ENCODE assay signal across 21 cellular contexts in the genomic region with DNA sequence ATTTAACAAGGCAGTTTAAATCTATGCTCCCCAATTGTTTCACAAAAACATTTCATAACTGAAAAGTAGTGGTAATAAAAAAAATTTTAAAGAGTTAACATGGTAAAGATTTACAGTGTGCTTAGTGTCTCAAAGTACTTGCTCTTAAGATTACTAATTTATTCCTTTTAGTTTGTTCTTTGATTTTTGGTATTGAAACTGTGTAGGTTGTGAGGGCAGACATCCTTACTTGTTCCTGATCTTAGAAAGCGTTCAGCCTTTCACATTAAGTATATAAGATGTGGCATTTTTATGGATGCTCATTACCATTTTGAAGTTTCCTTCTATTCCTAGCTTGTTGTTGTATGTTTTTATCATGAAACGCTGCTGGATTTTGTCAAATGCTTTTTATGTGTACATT.
"Had no signal": no experiment of that assay in that cellular context is flagged by ENCODE, and none has a peak within 500 bp of the region (broad histone marks: within the 10 kb centered on the region; RNA-seq: fewer than 3 reads in every experiment).

No MANE protein-coding gene starts in this region.

- H3K9me3 Mint-ChIP-seq: activated CD4-positive, alpha-beta memory T cell treated with anti-CD3 and anti-CD28 coated beads, Interleukin-2, amount 10 ng/mL, durations not matched to agents 7 days and 5 days; central memory CD8-positive, alpha-beta T cell; natural killer cell; T-helper 2 cell treated with Interferon-gamma antibody and Interleukin-4, amounts not matched to agents 5 μg/mL and 100 μg/mL, for 36 hours had no signal

- H3K27ac ChIP-seq: breast epithelium, coronary artery, esophagus squamous epithelium, gastrocnemius medialis, upper lobe of left lung, WERI-Rb-1 had no signal

- H3K36me3 ChIP-seq: breast epithelium, gastrocnemius medialis, WERI-Rb-1 had no signal

- H3K9me3 ChIP-seq: breast epithelium, esophagus squamous epithelium, gastrocnemius medialis, upper lobe of left lung had no signal

- H3K27me3 Mint-ChIP-seq: activated CD4-positive, alpha-beta memory T cell treated with anti-CD3 and anti-CD28 coated beads, Interleukin-2, amount 10 ng/mL, durations not matched to agents 7 days and 5 days; activated naive CD8-positive, alpha-beta T cell; central memory CD8-positive, alpha-beta T cell had no signal

- H3K4me3 ChIP-seq: breast epithelium, coronary artery, esophagus squamous epithelium, gastrocnemius medialis, upper lobe of left lung had no signal

- DNase-seq: activated CD4-positive, alpha-beta memory T cell treated with anti-CD3 and anti-CD28 coated beads, Interleukin-2, amount 10 ng/mL, durations not matched to agents 7 days and 5 days; activated CD4-positive, alpha-beta T cell treated with anti-CD3 and anti-CD28 coated beads for 4 hours; activated effector memory CD4-positive, alpha-beta T cell treated with Interleukin-2 at 50 U/mL for 16 hours; amniotic stem cell; esophagus squamous epithelium; gastrocnemius medialis; hippocampal formation; left ventricle myocardium superior; mammary epithelial cell; midbrain; natural killer cell; stimulated activated CD4-positive, alpha-beta T cell treated with anti-CD3 and anti-CD28 coated beads, Interleukin-4, amount 100 ng/mL, for 1 hour; stimulated activated naive CD4-positive, alpha-beta T cell; upper lobe of left lung; WERI-Rb-1 had no signal

- H3K4me1 ChIP-seq: breast epithelium, esophagus squamous epithelium, gastrocnemius medialis had no signal

- H3K4me3 Mint-ChIP-seq: activated CD4-positive, alpha-beta memory T cell treated with anti-CD3 and anti-CD28 coated beads, Interleukin-2, amount 10 ng/mL, durations not matched to agents 7 days and 5 days; activated naive CD8-positive, alpha-beta T cell; central memory CD8-positive, alpha-beta T cell; natural killer cell; T-helper 2 cell treated with Interferon-gamma antibody and Interleukin-4, amounts not matched to agents 5 μg/mL and 100 μg/mL, for 36 hours had no signal

- H3K36me3 Mint-ChIP-seq: natural killer cell had no signal

- ATAC-seq: gastrocnemius medialis, left ventricle myocardium superior, natural killer cell, SK-N-SH treated with all-trans-retinoic acid at 6 μM for 48 hours had no signal

- H3K27ac Mint-ChIP-seq: activated CD4-positive, alpha-beta memory T cell treated with anti-CD3 and anti-CD28 coated beads, Interleukin-2, amount 10 ng/mL, durations not matched to agents 7 days and 5 days; activated naive CD8-positive, alpha-beta T cell; T-helper 2 cell treated with Interferon-gamma antibody and Interleukin-4, amounts not matched to agents 5 μg/mL and 100 μg/mL, for 36 hours had no signal
